In genomic region chr2:152176113-152176714, GRCh38 we compare ENCODE assay signal across 1 cellular context.
TF ChIP-seq lines count a peak whose summit lies in the region.

No MANE protein-coding gene starts in this region.

TF ChIP-seq in HepG2, 621 proteins besides CTCF, POLR2A, EP300 and RAD21 (continued from another document and continues in another):
- no peak for TF ChIP-seq ZNF318 (CRISPR knock-in tag; IDR thresholded peaks at IDR 0.05)
- TF ChIP-seq HIC2 (CRISPR knock-in tag; IDR thresholded peaks at IDR 0.05; ENCODE audit: low read depth) = no peak; the same call in 1 of the 2 replicates
- no peak for TF ChIP-seq RERE (CRISPR knock-in tag; IDR thresholded peaks at IDR 0.05; ENCODE audit: low read depth)
- no peak for TF ChIP-seq BRF2 (CRISPR knock-in tag; IDR thresholded peaks at IDR 0.05)
- peak; percentile 79; the same call in 1 of the 2 replicates for TF ChIP-seq ZBTB46 (CRISPR knock-in tag; IDR thresholded peaks at IDR 0.05; ENCODE audit: borderline replicate concordance)
- TF ChIP-seq ZNF790 (CRISPR knock-in tag; IDR thresholded peaks at IDR 0.05; ENCODE audit: borderline replicate concordance) = peak; percentile 40; the same call in 1 of the 2 replicates
- TF ChIP-seq ATAD3A (CRISPR knock-in tag; IDR thresholded peaks at IDR 0.05) = no peak
- no peak for TF ChIP-seq ZFY (CRISPR knock-in tag; IDR thresholded peaks at IDR 0.05)
- TF ChIP-seq TERF1 (CRISPR knock-in tag; IDR thresholded peaks at IDR 0.05) = no peak
- no peak for TF ChIP-seq FOSL1 (CRISPR knock-in tag; IDR thresholded peaks at IDR 0.05; ENCODE audit: borderline replicate concordance)
- TF ChIP-seq PAWR (CRISPR knock-in tag; IDR thresholded peaks at IDR 0.05; ENCODE audit: borderline replicate concordance) = 0 out of 2 replicates have a peak, but pooled peaks have one; percentile 82
- no peak for TF ChIP-seq BCL3 (CRISPR knock-in tag; IDR thresholded peaks at IDR 0.05)
- TF ChIP-seq KLF15 (CRISPR knock-in tag; IDR thresholded peaks at IDR 0.05; ENCODE audit: borderline replicate concordance) = no peak
- TF ChIP-seq ZNF256 (CRISPR knock-in tag; conservative IDR thresholded peaks at IDR 0.05) = 0 out of 2 replicates have a peak, but pooled peaks have one; percentile 8
- peak; percentile 93; the same call in 1 of the 2 replicates for TF ChIP-seq ZNF501 (CRISPR knock-in tag; IDR thresholded peaks at IDR 0.05)
- no peak for TF ChIP-seq USF2 (IDR thresholded peaks at IDR 0.05; ENCODE audit: low read depth, low read length)
- TF ChIP-seq USF2 (CRISPR knock-in tag; IDR thresholded peaks at IDR 0.05; ENCODE audit: borderline replicate concordance) = no peak; the same call in 1 of the 2 replicates
- peak; percentile 7; the same call in 1 of the 2 replicates for TF ChIP-seq ZNF362 (CRISPR knock-in tag; IDR thresholded peaks at IDR 0.05; ENCODE audit: borderline replicate concordance)
- no peak; the same call in 1 of the 2 replicates for TF ChIP-seq MAX (IDR thresholded peaks at IDR 0.05)
- no peak for TF ChIP-seq HINFP (CRISPR knock-in tag; IDR thresholded peaks at IDR 0.05; ENCODE audit: low read depth)
- no peak for TF ChIP-seq HMGA1 (CRISPR knock-in tag; conservative IDR thresholded peaks at IDR 0.05)
